Comparison of ENCODE assay signal across 1 cellular context in genomic region chr14:54836231-54836630, GRCh38.
TF ChIP-seq lines count a peak whose summit lies in the region.

No MANE protein-coding gene starts in this region.

TF ChIP-seq in HepG2, 621 proteins besides CTCF, POLR2A, EP300 and RAD21 (continued from another document):
- TF ChIP-seq PCBP1 (IDR thresholded peaks at IDR 0.05; ENCODE audit: borderline replicate concordance, low read depth, low read length) = no peak
